In the genomic region with DNA sequence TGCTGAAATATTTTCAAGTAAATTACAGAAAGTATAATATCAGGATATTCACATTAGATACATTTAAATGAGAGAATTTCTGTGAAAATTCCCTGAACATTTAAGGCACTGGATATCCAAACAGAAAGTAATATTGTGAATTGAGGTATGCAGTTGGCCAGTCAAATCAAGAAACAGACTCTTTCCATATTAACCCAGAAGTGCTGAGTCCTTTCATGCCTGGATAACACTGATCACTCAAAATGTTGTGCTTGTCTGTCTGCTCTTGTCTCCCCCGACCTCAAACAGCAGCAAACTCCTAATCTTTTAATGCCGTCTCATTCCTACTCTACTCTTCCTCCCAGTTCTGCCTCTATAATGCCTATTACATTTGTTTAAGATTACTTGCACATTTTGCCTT, we compare ENCODE assay signal across 22 cellular contexts.
DNase-seq lines count a peak whose midpoint lies in the region; ATAC-seq and TF ChIP-seq lines count a peak whose summit lies in the region.
"Had no signal": no experiment of that assay in that cellular context is flagged by ENCODE, and none has a peak within 500 bp of the region (broad histone marks: within the 10 kb centered on the region; RNA-seq: fewer than 3 reads in every experiment).

No MANE protein-coding gene starts in this region.

- peaks cover 16% of the 10 kb centered on the region for H3K4me1 ChIP-seq in OCI-LY3 (ENCODE audit: low read length)
- H3K4me1 ChIP-seq: A549, sigmoid colon had no signal

- no peak overlapping the region for H2AFZ ChIP-seq in OCI-LY3 (ENCODE audit: low read depth, low read length)

- no peaks in the 10 kb centered on the region for H3K79me2 ChIP-seq in OCI-LY3 (ENCODE audit: low read length)

- TF ChIP-seq CTCF in GM12865 (IDR thresholded peaks at IDR 0.05; ENCODE audit: insufficient read depth, low read depth, low read length, missing control alignments) = no peak
- no peak for TF ChIP-seq CTCF in OCI-LY3 (IDR thresholded peaks at IDR 0.05; ENCODE audit: low read depth, low read length)

- H3K27ac ChIP-seq in OCI-LY3 (ENCODE audit: low read length) = no peak overlapping the region
- H3K27ac ChIP-seq: A549, body of pancreas, sigmoid colon, VCaP had no signal

- no peaks in the 10 kb centered on the region for H3K9me3 ChIP-seq in OCI-LY3 (ENCODE audit: insufficient read depth, low read length)
- H3K9me3 ChIP-seq: A549, body of pancreas, sigmoid colon had no signal

- peaks cover 8% of the 10 kb centered on the region; the same call in 1 of the 2 replicates for H3K27me3 ChIP-seq in OCI-LY3 (ENCODE audit: low read depth, low read length)
- H3K27me3 ChIP-seq: body of pancreas, sigmoid colon had no signal

- H3K4me3 ChIP-seq in GM12865 (ENCODE audit: low read depth, low read length) (no peak overlapping the region), OCI-LY3 (ENCODE audit: low read length) (peak overlapping the region; percentile 19)
- H3K4me3 ChIP-seq: A549, body of pancreas, sigmoid colon had no signal

- peak overlapping the region; percentile 58 for H3K4me2 ChIP-seq in OCI-LY3 (ENCODE audit: low read length)
- H3K4me2 ChIP-seq: A549 had no signal

- peaks cover 5% of the 10 kb centered on the region; the same call in 1 of the 2 replicates for H4K20me1 ChIP-seq in OCI-LY3 (ENCODE audit: insufficient read depth, low read length)

- ATAC-seq in GM19351 (IDR thresholded peaks at IDR 0.05; ENCODE audit: unreplicated experiment) (peak; percentile 74), HG02870 (IDR thresholded peaks at IDR 0.05; ENCODE audit: unreplicated experiment) (peak; percentile 85), GM21390 (IDR thresholded peaks at IDR 0.05; ENCODE audit: unreplicated experiment) (no peak)
- ATAC-seq: A549, body of pancreas, HCT116 had no signal

- DNase-seq in GM12865 (ENCODE audit: low read depth) (peak; percentile 13), NCI-H526 (lab: John Stamatoyannopoulos, UW) (no peak), SW480 (ENCODE audit: low spot score) (no peak), NCI-H2171 (lab: John Stamatoyannopoulos, UW) (no peak)
- DNase-seq: activated CD4-positive, alpha-beta T cell treated with anti-CD3 and anti-CD28 coated beads, Interleukin-2, amount 50 U/mL, for 1 hour; activated CD8-positive, alpha-beta memory T cell treated with anti-CD3 and anti-CD28 coated beads, Interleukin-2, amount 50 U/mL, for 4 hours; activated naive CD8-positive, alpha-beta T cell treated with anti-CD3 and anti-CD28 coated beads, Interleukin-2, amount 10 ng/mL, durations not matched to agents 7 days and 5 days; body of pancreas; C1 segment of cervical spinal cord; left colon; NCI-H1092; NCI-H2029; NCI-H446; nephron progenitor cell; sigmoid colon had no signal

- no peaks in the 10 kb centered on the region for H3K36me3 ChIP-seq in OCI-LY3 (replicated peaks; ENCODE audit: low read depth, low read length)
- H3K36me3 ChIP-seq: sigmoid colon had no signal

- H3K9ac ChIP-seq in OCI-LY3 (ENCODE audit: low read length) = no peak overlapping the region
